ENCODE assay signal across 2 cellular contexts in the genomic region with DNA sequence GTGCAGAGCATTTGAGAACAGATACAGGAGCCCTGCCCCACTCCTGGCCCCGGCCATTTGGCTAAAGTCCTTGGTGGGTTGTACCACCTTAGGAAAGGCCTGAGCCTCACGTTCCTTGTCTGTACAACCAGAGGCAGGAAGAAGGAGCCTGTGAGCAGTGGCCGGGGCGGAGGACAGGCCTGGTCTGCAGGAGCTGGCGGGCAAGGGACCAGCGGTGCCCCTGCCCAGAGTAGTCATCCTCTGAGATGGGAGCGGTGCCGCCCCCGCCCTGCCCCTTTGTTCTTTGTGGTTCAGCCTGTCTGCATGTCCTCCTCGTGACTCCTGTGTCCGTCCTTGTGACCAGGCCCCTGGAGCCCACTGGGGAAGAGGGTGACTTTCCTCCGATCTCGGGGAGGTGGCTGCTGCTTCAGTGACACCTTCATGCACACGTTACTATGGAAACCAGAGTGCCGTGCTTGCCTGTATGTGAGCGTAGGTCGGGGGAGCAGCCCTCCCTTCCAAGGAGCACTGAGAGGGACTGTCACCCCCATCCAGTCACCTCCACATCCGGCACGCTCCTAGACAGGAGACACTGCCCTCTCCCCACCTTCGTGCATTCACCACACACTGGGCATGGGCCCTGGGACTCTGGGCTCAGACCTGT.
TF ChIP-seq lines count a peak whose summit lies in the region.

No MANE protein-coding gene starts in this region.

TF ChIP-seq in A549, 52 proteins besides CTCF, POLR2A, EP300 and RAD21:
- TF ChIP-seq ESRRA (IDR thresholded peaks at IDR 0.05; ENCODE audit: borderline replicate concordance, low read length) (no peak), NFE2L2 (conservative IDR thresholded peaks at IDR 0.05; ENCODE audit: low read length) (no peak), KDM1A (IDR thresholded peaks at IDR 0.05; ENCODE audit: low read depth) (no peak), CHD4 (IDR thresholded peaks at IDR 0.05; ENCODE audit: borderline replicate concordance) (no peak)

TF ChIP-seq in H1, 55 proteins besides CTCF, POLR2A, EP300 and RAD21:
- TF ChIP-seq TAF7 (optimal IDR thresholded peaks at IDR 0.05; ENCODE audit: borderline replicate concordance, low read depth, low read length) (no peak), BRCA1 (IDR thresholded peaks at IDR 0.05; ENCODE audit: low read depth, low read length) (no peak), CHD2 (IDR thresholded peaks at IDR 0.05; ENCODE audit: low read length) (no peak), JUND (IDR thresholded peaks at IDR 0.05; ENCODE audit: low read length) (no peak), TBP (IDR thresholded peaks at IDR 0.05; ENCODE audit: low read depth, low read length) (no peak), SP2 (IDR thresholded peaks at IDR 0.05; ENCODE audit: low read length) (no peak), SIN3A (conservative IDR thresholded peaks at IDR 0.05 in 1 of 2, IDR thresholded peaks at IDR 0.05 in 1 of 2; ENCODE audit: low read depth in 1 of 2, low read length in 2 of 2) (no peak), SIX5 (IDR thresholded peaks at IDR 0.05; ENCODE audit: low read depth, low read length) (no peak), YY1 (IDR thresholded peaks at IDR 0.05; ENCODE audit: low read depth, low read length) (no peak), HDAC2 (IDR thresholded peaks at IDR 0.05; ENCODE audit: borderline replicate concordance in 1 of 2, low read depth in 2 of 2, low read length in 2 of 2) (no peak), EZH2 (IDR thresholded peaks at IDR 0.05; ENCODE audit: low read depth, low read length, severe bottlenecking) (no peak), TCF12 (IDR thresholded peaks at IDR 0.05; ENCODE audit: low read depth, low read length) (no peak), ATF2 (IDR thresholded peaks at IDR 0.05; ENCODE audit: low read length) (no peak), CEBPB (IDR thresholded peaks at IDR 0.05; ENCODE audit: low read depth, low read length) (no peak), CREB1 (IDR thresholded peaks at IDR 0.05) (no peak), SIRT6 (IDR thresholded peaks at IDR 0.05; ENCODE audit: low read length) (no peak)
- TF ChIP-seq, protein P1, sequence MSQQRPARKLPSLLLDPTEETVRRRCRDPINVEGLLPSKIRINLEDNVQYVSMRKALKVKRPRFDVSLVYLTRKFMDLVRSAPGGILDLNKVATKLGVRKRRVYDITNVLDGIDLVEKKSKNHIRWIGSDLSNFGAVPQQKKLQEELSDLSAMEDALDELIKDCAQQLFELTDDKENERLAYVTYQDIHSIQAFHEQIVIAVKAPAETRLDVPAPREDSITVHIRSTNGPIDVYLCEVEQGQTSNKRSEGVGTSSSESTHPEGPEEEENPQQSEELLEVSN (IDR thresholded peaks at IDR 0.05): no peak
